Comparison of ENCODE assay signal across 13 cellular contexts in genomic region chr6:170225852-170226417, GRCh38.
A peak's percentile ranks its signal among the peaks of the same experiment; 100 is the strongest.
DNase-seq lines count a peak whose midpoint lies in the region; ATAC-seq, FAIRE-seq and TF ChIP-seq lines count a peak whose summit lies in the region.
"Had no signal": no experiment of that assay in that cellular context is flagged by ENCODE, and none has a peak within 500 bp of the region (broad histone marks: within the 10 kb centered on the region; RNA-seq: fewer than 3 reads in every experiment).

No MANE protein-coding gene starts in this region.

- ATAC-seq in K562 (peak; percentile 23; the same call in 2 of the 3 replicates), sciatic nerve (no peak)
- no peak for ATAC-seq in activated CD8-positive, alpha-beta T cell treated with anti-CD3 and anti-CD28 coated beads, Interleukin-2, amount 10 ng/mL, durations not matched to agents 7 days and 5 days

- in situ Hi-C loops in K562 (cut with MboI): no loop called here

- H3K4me3 ChIP-seq in K562 (no peak overlapping the region), keratinocyte (ENCODE audit: control insufficient read depth in 2 of 3, extremely low read depth in 1 of 3, insufficient read depth in 2 of 3, low read depth in 1 of 3, low read length in 3 of 3) (peak overlapping the region in 2 of 3 experiments; percentile 24 to 28)

- H3K27me3 ChIP-seq in K562 (ENCODE audit: control insufficient read depth in 2 of 2, insufficient read depth in 2 of 2, low read length in 2 of 2) (peaks cover 80 to 94% of the 10 kb centered on the region in 2 experiments), keratinocyte (ENCODE audit: control insufficient read depth, extremely low read depth, insufficient read depth, low read length) (no peaks in the 10 kb centered on the region)

- H3K36me3 Mint-ChIP-seq in activated CD8-positive, alpha-beta T cell treated with anti-CD3 and anti-CD28 coated beads, Interleukin-2, amount 10 ng/mL, durations not matched to agents 7 days and 5 days (ENCODE audit: low read depth): no peaks in the 10 kb centered on the region
- H3K36me3 Mint-ChIP-seq: IgD-negative memory B cell had no signal

- H3K4me2 ChIP-seq in K562 (ENCODE audit: insufficient read depth, low read length): no peak overlapping the region
- H3K4me2 ChIP-seq in keratinocyte (ENCODE audit: control insufficient read depth, extremely low read depth, insufficient read depth, low read depth, low read length): peak overlapping the region; percentile 80

- CTCF ChIA-PET in K562 (lab: Yijun Ruan, JAX; ENCODE audit: low intra/inter-chr PET ratio): no interaction called here
- CTCF ChIA-PET in activated CD8-positive, alpha-beta T cell treated with anti-CD3 and anti-CD28 coated beads, Interleukin-2, amount 10 ng/mL, durations not matched to agents 7 days and 5 days (lab: Charles Lee): no interaction called here

- intact Hi-C loops in K562 (cut with micrococcal nuclease) (loop anchor here (10.0 kb wide), 1 partner anchor 289 kb away; no protein-coding TSS in a partner anchor), sciatic nerve (cut with DNase I) (no loop called here)

- dilution Hi-C loops in keratinocyte (cut with MboI; ENCODE audit: extremely low pct_ligation_motif_present, low sequenced_read_pairs): no loop called here

- no peak for TF ChIP-seq EP300 in K562 (IDR thresholded peaks at IDR 0.05; ENCODE audit: low read length)

- H2AFZ ChIP-seq in K562 (ENCODE audit: low read depth, low read length) (no peak overlapping the region), keratinocyte (ENCODE audit: control insufficient read depth, low read length) (peak overlapping the region; percentile 48)

- H3K4me1 Mint-ChIP-seq in activated CD8-positive, alpha-beta T cell treated with anti-CD3 and anti-CD28 coated beads, Interleukin-2, amount 10 ng/mL, durations not matched to agents 7 days and 5 days (ENCODE audit: low read depth): peaks cover 31% of the 10 kb centered on the region

- no peak for TF ChIP-seq POLR2A in K562 (conservative IDR thresholded peaks at IDR 0.05)

- no peak overlapping the region for H3K27ac Mint-ChIP-seq in activated CD8-positive, alpha-beta T cell treated with anti-CD3 and anti-CD28 coated beads, Interleukin-2, amount 10 ng/mL, durations not matched to agents 7 days and 5 days
- H3K27ac Mint-ChIP-seq: CD4-positive, alpha-beta T cell; IgD-negative memory B cell had no signal

- H4K20me1 ChIP-seq in K562 (replicated peaks; ENCODE audit: control insufficient read depth, insufficient read depth, low read length) (peaks cover 16% of the 10 kb centered on the region), keratinocyte (ENCODE audit: control insufficient read depth, extremely low read depth, insufficient read depth, low read length) (no peaks in the 10 kb centered on the region)

- no TSS peak for BruUV-seq in K562 (replicated peaks; lab: Mats Ljungman, UMichigan)

- DNase-seq in DMS79 treated with DMSO at 0.1 percent for 48 hours (lab: John Stamatoyannopoulos, UW): peak; percentile 14
- no peak for DNase-seq in DMS79 (lab: John Stamatoyannopoulos, UW)
- no peak for DNase-seq in K562 (ENCODE audit: extremely low read depth in 1 of 4, low spot score in 3 of 4)
- peak; percentile 95 for DNase-seq in keratinocyte (ENCODE audit: low read depth, low spot score)
- DNase-seq in sciatic nerve (ENCODE audit: low spot score): peak; percentile 47
- DNase-seq in anterior cingulate cortex (lab: John Stamatoyannopoulos, UW): no peak
- DNase-seq in NCI-H748 treated with DMSO at 0.1 percent for 48 hours (lab: John Stamatoyannopoulos, UW): no peak
- no peak for DNase-seq in activated CD8-positive, alpha-beta T cell treated with anti-CD3 and anti-CD28 coated beads, Interleukin-2, amount 10 ng/mL, durations not matched to agents 7 days and 5 days
- DNase-seq: CD4-positive, alpha-beta T cell; NCI-H1417 treated with DMSO at 0.1 percent for 48 hours; NCI-H446 had no signal

- H3K36me3 ChIP-seq in K562 (ENCODE audit: control insufficient read depth, insufficient read depth, low read length) (no peaks in the 10 kb centered on the region), keratinocyte (ENCODE audit: control insufficient read depth in 2 of 2, extremely low read depth in 1 of 2, insufficient read depth in 2 of 2, low read length in 2 of 2) (no peaks in the 10 kb centered on the region)

- no peak for TF ChIP-seq CTCF in K562 (IDR thresholded peaks at IDR 0.05 in 2 of 3, conservative IDR thresholded peaks at IDR 0.05 in 1 of 3; ENCODE audit: insufficient read depth in 2 of 3, low read depth in 1 of 3, low read length in 3 of 3)
- no peak for TF ChIP-seq CTCF in keratinocyte (optimal IDR thresholded peaks at IDR 0.05 in 1 of 3, IDR thresholded peaks at IDR 0.05 in 1 of 3, conservative IDR thresholded peaks at IDR 0.05 in 1 of 3; ENCODE audit: extremely low read depth in 1 of 3, insufficient read depth in 2 of 3, low read length in 3 of 3)

- POLR2A ChIA-PET in K562 (lab: Yijun Ruan, JAX): no interaction called here
- POLR2A ChIA-PET in activated CD8-positive, alpha-beta T cell treated with anti-CD3 and anti-CD28 coated beads, Interleukin-2, amount 10 ng/mL, durations not matched to agents 7 days and 5 days (lab: Charles Lee): interaction anchor here (0.5 kb wide), 1 partner anchor 227 kb away, joined by 3 read pairs; no protein-coding TSS in a partner anchor

- FAIRE-seq in K562 (lab: Jason Lieb, UNC) (no peak), keratinocyte (lab: Jason Lieb, UNC) (peak; percentile 99)
- FAIRE-seq: A204.1 had no signal

- H3K9me3 ChIP-seq in K562 (replicated peaks; ENCODE audit: control insufficient read depth, insufficient read depth, low read depth, low read length): no peaks in the 10 kb centered on the region
- H3K9me3 ChIP-seq in keratinocyte (ENCODE audit: control insufficient read depth, low read depth, low read length): no peaks in the 10 kb centered on the region

- H3K4me1 ChIP-seq in K562 (replicated peaks in 1 of 2; ENCODE audit: control insufficient read depth in 2 of 2, insufficient read depth in 2 of 2, low read length in 2 of 2): peaks cover 0 to 11% of the 10 kb centered on the region in 2 experiments; a peak in 1 of 5 replicates
- peaks cover 41% of the 10 kb centered on the region for H3K4me1 ChIP-seq in keratinocyte (ENCODE audit: control insufficient read depth, extremely low read depth, insufficient read depth, low read length)

- no peak for TF ChIP-seq RAD21 in K562 (CRISPR knock-in tag; conservative IDR thresholded peaks at IDR 0.05 in 1 of 2, IDR thresholded peaks at IDR 0.05 in 1 of 2)

- H3K9me3 Mint-ChIP-seq in activated CD8-positive, alpha-beta T cell treated with anti-CD3 and anti-CD28 coated beads, Interleukin-2, amount 10 ng/mL, durations not matched to agents 7 days and 5 days (ENCODE audit: insufficient read depth): no peaks in the 10 kb centered on the region
- H3K9me3 Mint-ChIP-seq: CD4-positive, alpha-beta T cell had no signal

- H3K9ac ChIP-seq in K562 (ENCODE audit: insufficient read depth in 1 of 2, low read depth in 2 of 2, low read length in 2 of 2): no peak overlapping the region
- H3K9ac ChIP-seq in keratinocyte (ENCODE audit: control insufficient read depth, extremely low read depth, insufficient read depth, low read length): peak overlapping the region; percentile 75

- no peaks in the 10 kb centered on the region for H3K79me2 ChIP-seq in K562 (ENCODE audit: control insufficient read depth, insufficient read depth, low read length)
- no peaks in the 10 kb centered on the region for H3K79me2 ChIP-seq in keratinocyte (ENCODE audit: control insufficient read depth, insufficient read depth, low read length)

- under 1% methylated on average over 22 of the region's 22 CpGs for WGBS in K562 (ENCODE audit: insufficient coverage, low coverage, missing lambda C conversion rate)

- peaks cover 20% of the 10 kb centered on the region for H3K27me3 Mint-ChIP-seq in activated CD8-positive, alpha-beta T cell treated with anti-CD3 and anti-CD28 coated beads, Interleukin-2, amount 10 ng/mL, durations not matched to agents 7 days and 5 days (ENCODE audit: low read depth)
- H3K27me3 Mint-ChIP-seq: CD4-positive, alpha-beta T cell had no signal

- H3K9me1 ChIP-seq in K562 (ENCODE audit: control insufficient read depth, insufficient read depth, low read length) (no peaks in the 10 kb centered on the region), keratinocyte (ENCODE audit: control insufficient read depth, extremely low read depth, insufficient read depth, low read length) (no peaks in the 10 kb centered on the region)

- H3K4me3 Mint-ChIP-seq in activated CD8-positive, alpha-beta T cell treated with anti-CD3 and anti-CD28 coated beads, Interleukin-2, amount 10 ng/mL, durations not matched to agents 7 days and 5 days: no peak overlapping the region
- H3K4me3 Mint-ChIP-seq: CD4-positive, alpha-beta T cell; IgD-negative memory B cell had no signal

- H3K27ac ChIP-seq in K562 (ENCODE audit: extremely low read depth, low read depth, low read length) (no peak overlapping the region), keratinocyte (ENCODE audit: control insufficient read depth, insufficient read depth, low read length) (peak overlapping the region; percentile 93)

TF ChIP-seq in K562, 482 proteins besides CTCF, POLR2A, EP300 and RAD21 (continues in another document):
- TF ChIP-seq E2F6 (IDR thresholded peaks at IDR 0.05; ENCODE audit: borderline replicate concordance in 1 of 2, extremely low read depth in 1 of 2, insufficient read depth in 1 of 2, insufficient read length in 1 of 2, low read depth in 1 of 2, low read length in 1 of 2, poor library complexity in 1 of 2, severe bottlenecking in 1 of 2): peak in 1 of 2 experiments; percentile 51

Comparison
In these comparisons a context has a peak if more than half of its experiments do, and no peak if none do; other contexts are left out.
1. DNase-seq: peak in DMS79 treated with DMSO at 0.1 percent for 48 hours (single experiment), keratinocyte (single experiment) and sciatic nerve (single experiment); none in DMS79 (single experiment), K562 (0 of 4), anterior cingulate cortex (0 of 58), NCI-H748 treated with DMSO at 0.1 percent for 48 hours (single experiment) and activated CD8-positive, alpha-beta T cell treated with anti-CD3 and anti-CD28 coated beads, Interleukin-2, amount 10 ng/mL, durations not matched to agents 7 days and 5 days (single experiment).